5 cellular contexts compared by ENCODE assay signal in the genomic region with DNA sequence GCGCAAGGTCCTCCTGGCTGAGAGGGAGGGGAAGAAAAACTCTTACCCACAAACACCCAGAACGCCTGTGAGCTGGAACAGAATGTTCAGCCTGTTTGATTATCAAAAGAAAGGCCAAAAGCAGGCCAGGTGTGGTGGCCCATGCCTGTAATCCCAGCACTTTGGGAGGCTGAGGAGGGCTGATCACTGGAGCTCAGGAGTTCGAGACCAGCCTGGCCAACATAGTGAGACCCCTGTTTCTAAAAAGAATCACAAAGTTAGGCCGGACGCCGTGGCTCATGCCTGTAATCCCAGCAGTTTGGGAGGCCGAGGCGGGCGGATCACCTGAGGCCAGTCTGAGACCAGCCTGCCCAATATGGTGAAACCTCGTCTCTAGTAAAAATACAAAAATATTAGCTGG. TPM values are rescaled to one million over a fixed set of nuclear protein-coding genes. Genes with fewer than 3 reads are reported as not detected.
"Had no signal": no experiment of that assay in that cellular context is flagged by ENCODE, and none has a peak within 500 bp of the region (broad histone marks: within the 10 kb centered on the region; RNA-seq: fewer than 3 reads in every experiment).

No MANE protein-coding gene starts in this region.

RNA-seq across cellular contexts. Expression of a gene that starts 15.8 kb away (rescaled TPM):
- total RNA-seq: HT1080, IMR-90 had no signal
- polyA plus RNA-seq: IgD-negative memory B cell had no signal

RNA-seq across cellular contexts. Expression of a gene that starts 24.2 kb away (rescaled TPM):
- total RNA-seq: HepG2, HT-29, HT1080, IMR-90 had no signal
- polyA plus RNA-seq: HepG2, IgD-negative memory B cell, IMR-90 had no signal
